1 cellular context compared by ENCODE assay signal in genomic region chr7:143882020-143882610, GRCh38.
TF ChIP-seq lines count a peak whose summit lies in the region.

No MANE protein-coding gene starts in this region.

TF ChIP-seq in HepG2, 621 proteins besides CTCF, POLR2A, EP300 and RAD21 (continued from another document):
- TF ChIP-seq ZNF124 (CRISPR knock-in tag; IDR thresholded peaks at IDR 0.05), result no peak
- TF ChIP-seq HOXA3 (CRISPR knock-in tag; IDR thresholded peaks at IDR 0.05), result peak; percentile 59; the same call in 1 of the 2 replicates
- no peak for TF ChIP-seq TEAD3 (CRISPR knock-in tag; optimal IDR thresholded peaks at IDR 0.05; ENCODE audit: borderline replicate concordance)
- no peak for TF ChIP-seq CEBPG (CRISPR knock-in tag; IDR thresholded peaks at IDR 0.05)
- TF ChIP-seq ZNF788 (CRISPR knock-in tag; IDR thresholded peaks at IDR 0.05; ENCODE audit: borderline replicate concordance), result peak; percentile 71; the same call in 1 of the 2 replicates
- TF ChIP-seq HDAC1 (CRISPR knock-in tag; IDR thresholded peaks at IDR 0.05), result peak; percentile 59; the same call in 1 of the 2 replicates
- peak; percentile 44 to 79; a peak in 3 of 4 replicates for TF ChIP-seq NR2F1 (CRISPR knock-in tag; IDR thresholded peaks at IDR 0.05)
- peak; percentile 40 for TF ChIP-seq ZEB1 (IDR thresholded peaks at IDR 0.05; ENCODE audit: insufficient replicate concordance, low read depth)
- peak; percentile 51; the same call in 1 of the 2 replicates for TF ChIP-seq ZNF672 (CRISPR knock-in tag; IDR thresholded peaks at IDR 0.05)
- TF ChIP-seq ZNF607 (CRISPR knock-in tag; IDR thresholded peaks at IDR 0.05; ENCODE audit: borderline replicate concordance), result no peak
- TF ChIP-seq HNF4A (CRISPR knock-in tag; IDR thresholded peaks at IDR 0.05), result peak; percentile 88
- TF ChIP-seq MAZ (IDR thresholded peaks at IDR 0.05; ENCODE audit: borderline replicate concordance, low read depth, low read length), result peak; percentile 66; the same call in 1 of the 2 replicates
- peak; percentile 89 for TF ChIP-seq MAZ (CRISPR knock-in tag; IDR thresholded peaks at IDR 0.05; ENCODE audit: low read depth)
- 0 out of 2 replicates have a peak, but pooled peaks have one; percentile 38 for TF ChIP-seq ZNF580 (CRISPR knock-in tag; IDR thresholded peaks at IDR 0.05; ENCODE audit: borderline replicate concordance, low read depth)
- no peak for TF ChIP-seq TAF1 (CRISPR knock-in tag; IDR thresholded peaks at IDR 0.05)
- TF ChIP-seq ZMYM4 (CRISPR knock-in tag; IDR thresholded peaks at IDR 0.05), result peak; percentile 60; the same call in 1 of the 2 replicates
- TF ChIP-seq ZFX (CRISPR knock-in tag; IDR thresholded peaks at IDR 0.05; ENCODE audit: low read depth), result peak; percentile 92
- TF ChIP-seq YY1 (IDR thresholded peaks at IDR 0.05; ENCODE audit: insufficient read depth, insufficient replicate concordance, low read depth, low read length), result peak; percentile 36
- 0 out of 2 replicates have a peak, but pooled peaks have one; percentile 24 for TF ChIP-seq HOXA5 (CRISPR knock-in tag; IDR thresholded peaks at IDR 0.05)
- 0 out of 2 replicates have a peak, but pooled peaks have one; percentile 61 for TF ChIP-seq ZBTB38 (CRISPR knock-in tag; IDR thresholded peaks at IDR 0.05)
- peak; percentile 81 for TF ChIP-seq ASH2L (IDR thresholded peaks at IDR 0.05; ENCODE audit: insufficient read length, low read depth, low read length)
- TF ChIP-seq NONO (IDR thresholded peaks at IDR 0.05), result no peak
- TF ChIP-seq NONO (CRISPR knock-in tag; conservative IDR thresholded peaks at IDR 0.05), result peak; percentile 49
- peak; percentile 60; the same call in 1 of the 2 replicates for TF ChIP-seq ZNF275 (CRISPR knock-in tag; IDR thresholded peaks at IDR 0.05; ENCODE audit: borderline replicate concordance)
- no peak for TF ChIP-seq SP2 (CRISPR knock-in tag; IDR thresholded peaks at IDR 0.05)
- TF ChIP-seq FOXK1 (CRISPR knock-in tag; IDR thresholded peaks at IDR 0.05; ENCODE audit: borderline replicate concordance, low read depth), result peak; percentile 51; the same call in 1 of the 2 replicates
- no peak for TF ChIP-seq ZFP91 (CRISPR knock-in tag; IDR thresholded peaks at IDR 0.05; ENCODE audit: borderline replicate concordance)
